In the genomic region with DNA sequence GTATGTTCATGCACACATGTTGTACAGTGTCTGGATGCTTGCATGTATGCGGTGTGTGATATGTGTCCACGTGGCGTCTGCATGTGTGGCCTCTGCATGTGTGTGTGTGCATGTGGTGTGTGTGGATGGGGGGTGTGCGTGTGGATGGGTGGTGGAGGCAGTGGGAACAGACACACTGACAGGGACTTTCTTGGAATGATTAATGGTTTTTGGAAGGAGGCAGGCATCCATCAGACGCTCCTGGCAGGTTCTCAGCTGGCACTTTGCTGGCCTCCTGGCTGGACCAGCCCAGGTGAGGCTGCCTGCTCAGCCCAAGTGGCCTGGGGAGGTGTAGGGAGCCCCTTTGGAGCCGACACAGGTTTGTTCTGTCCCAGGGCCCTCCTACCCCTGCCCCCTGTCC, we compare ENCODE assay signal across 2 cellular contexts.
TF ChIP-seq lines count a peak whose summit lies in the region.

No MANE protein-coding gene starts in this region.

TF ChIP-seq in IMR-90, 13 proteins besides CTCF, POLR2A, EP300 and RAD21:
- TF ChIP-seq CHD1 (IDR thresholded peaks at IDR 0.05; ENCODE audit: low read depth, low read length) (no peak), MAZ (IDR thresholded peaks at IDR 0.05; ENCODE audit: borderline replicate concordance, low read depth, low read length) (no peak), SMC3 (IDR thresholded peaks at IDR 0.05; ENCODE audit: low read depth, low read length) (no peak), USF2 (IDR thresholded peaks at IDR 0.05; ENCODE audit: low read depth, low read length) (no peak), CEBPB (IDR thresholded peaks at IDR 0.05; ENCODE audit: low read depth, low read length) (no peak), RCOR1 (IDR thresholded peaks at IDR 0.05; ENCODE audit: insufficient replicate concordance, low read length) (no peak), NFE2L2 (IDR thresholded peaks at IDR 0.05; ENCODE audit: low read depth, low read length) (no peak)

TF ChIP-seq in H1, 55 proteins besides CTCF, POLR2A, EP300 and RAD21:
- TF ChIP-seq EGR1 (IDR thresholded peaks at IDR 0.05; ENCODE audit: borderline replicate concordance, low read depth, low read length) = no peak
- TF ChIP-seq CEBPB (IDR thresholded peaks at IDR 0.05; ENCODE audit: low read depth, low read length) = no peak
- TF ChIP-seq CREB1 (IDR thresholded peaks at IDR 0.05) = no peak
- no peak for TF ChIP-seq FOSL1 (IDR thresholded peaks at IDR 0.05; ENCODE audit: insufficient read depth, low read depth, low read length)
- TF ChIP-seq SAP30 (IDR thresholded peaks at IDR 0.05; ENCODE audit: insufficient read depth, insufficient replicate concordance, low read length) = no peak
- TF ChIP-seq TAF1 (IDR thresholded peaks at IDR 0.05; ENCODE audit: low read depth, low read length) = no peak
- TF ChIP-seq ASH2L (IDR thresholded peaks at IDR 0.05; ENCODE audit: low read length) = no peak
- TF ChIP-seq CTBP2 (IDR thresholded peaks at IDR 0.05; ENCODE audit: borderline replicate concordance, insufficient read depth, insufficient read length, low read length) = no peak
- no peak for TF ChIP-seq KDM4A (IDR thresholded peaks at IDR 0.05; ENCODE audit: low read depth, low read length, severe bottlenecking)
- no peak for TF ChIP-seq ATF3 (IDR thresholded peaks at IDR 0.05; ENCODE audit: insufficient read depth, low read depth, low read length)
- no peak for TF ChIP-seq PHF8 (conservative IDR thresholded peaks at IDR 0.05; ENCODE audit: low read depth, low read length)
- no peak for TF ChIP-seq POLR2AphosphoS5 (IDR thresholded peaks at IDR 0.05; ENCODE audit: low read depth, low read length)
- no peak for TF ChIP-seq JUN (IDR thresholded peaks at IDR 0.05; ENCODE audit: low read depth, low read length)
- TF ChIP-seq RFX5 (IDR thresholded peaks at IDR 0.05; ENCODE audit: borderline replicate concordance, low read depth, low read length) = no peak
- TF ChIP-seq HDAC6 (IDR thresholded peaks at IDR 0.05; ENCODE audit: low read depth, low read length) = no peak
